Comparison of ENCODE assay signal across 24 cellular contexts in the genomic region with DNA sequence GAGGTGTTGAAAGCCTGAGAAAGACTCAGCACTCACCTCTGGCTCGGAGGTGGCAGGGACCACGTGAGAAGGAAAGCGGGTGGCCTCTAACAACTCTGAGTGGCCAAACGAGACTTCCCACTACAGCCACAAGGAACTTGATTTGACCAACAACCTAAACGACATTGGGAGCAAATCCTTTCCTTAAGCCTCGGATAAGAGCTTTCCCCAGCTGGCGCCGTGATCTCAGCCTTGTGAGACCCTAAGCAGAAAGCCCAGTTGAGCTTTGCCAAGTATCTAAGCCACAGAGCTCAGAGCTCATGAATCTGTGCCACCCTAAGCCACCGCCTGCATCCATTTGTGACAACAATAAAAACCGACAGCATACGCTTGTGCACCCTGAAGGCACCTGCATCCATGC.
DNase-seq lines count a peak whose midpoint lies in the region; ATAC-seq and FAIRE-seq lines count a peak whose summit lies in the region.
"Had no signal": no experiment of that assay in that cellular context is flagged by ENCODE, and none has a peak within 500 bp of the region (broad histone marks: within the 10 kb centered on the region; RNA-seq: fewer than 3 reads in every experiment).

No MANE protein-coding gene starts in this region.

- ATAC-seq in sciatic nerve: no peak
- no peak for ATAC-seq in GM21576 (IDR thresholded peaks at IDR 0.05; ENCODE audit: unreplicated experiment)
- ATAC-seq: A549, GM12878, GM23338 had no signal

- intact Hi-C loops in sciatic nerve (cut with DNase I): no loop called here

- no peak for FAIRE-seq in RCC 7860 (lab: Jason Lieb, UNC)
- FAIRE-seq: A549, GM12878, GM19239 had no signal

- peak; percentile 73 for DNase-seq in D341Med (ENCODE audit: low spot score)
- peak; percentile 63 to 90 for DNase-seq in NCI-H524 (lab: John Stamatoyannopoulos, UW)
- DNase-seq in NCI-H82 treated with DMSO at 0.1 percent for 48 hours (lab: John Stamatoyannopoulos, UW; ENCODE audit: unreplicated experiment): peak; percentile 56
- peak; percentile 6 for DNase-seq in sciatic nerve (ENCODE audit: low spot score)
- DNase-seq in inferior parietal cortex (ENCODE audit: extremely low spot score): no peak
- no peak for DNase-seq in RCC 7860 (ENCODE audit: low spot score)
- no peak for DNase-seq in SK-N-DZ (ENCODE audit: low spot score)
- DNase-seq: 8988T; ACHN; AML-193; BE2C; Calu3; CD4-positive, alpha-beta memory T cell; COR-L47; DMS 273 treated with DMSO at 0.1 percent for 48 hours; DMS79; EL; GDM1; HFFc6 had no signal

Comparison
In these comparisons a context has a peak if more than half of its experiments do, and no peak if none do; other contexts are left out.
1. DNase-seq: peak in D341Med (single experiment), NCI-H524 (2 of 2), NCI-H82 treated with DMSO at 0.1 percent for 48 hours (single experiment) and sciatic nerve (single experiment); none in inferior parietal cortex (single experiment), RCC 7860 (single experiment) and SK-N-DZ (single experiment).